7 cellular contexts compared by ENCODE assay signal in the genomic region with DNA sequence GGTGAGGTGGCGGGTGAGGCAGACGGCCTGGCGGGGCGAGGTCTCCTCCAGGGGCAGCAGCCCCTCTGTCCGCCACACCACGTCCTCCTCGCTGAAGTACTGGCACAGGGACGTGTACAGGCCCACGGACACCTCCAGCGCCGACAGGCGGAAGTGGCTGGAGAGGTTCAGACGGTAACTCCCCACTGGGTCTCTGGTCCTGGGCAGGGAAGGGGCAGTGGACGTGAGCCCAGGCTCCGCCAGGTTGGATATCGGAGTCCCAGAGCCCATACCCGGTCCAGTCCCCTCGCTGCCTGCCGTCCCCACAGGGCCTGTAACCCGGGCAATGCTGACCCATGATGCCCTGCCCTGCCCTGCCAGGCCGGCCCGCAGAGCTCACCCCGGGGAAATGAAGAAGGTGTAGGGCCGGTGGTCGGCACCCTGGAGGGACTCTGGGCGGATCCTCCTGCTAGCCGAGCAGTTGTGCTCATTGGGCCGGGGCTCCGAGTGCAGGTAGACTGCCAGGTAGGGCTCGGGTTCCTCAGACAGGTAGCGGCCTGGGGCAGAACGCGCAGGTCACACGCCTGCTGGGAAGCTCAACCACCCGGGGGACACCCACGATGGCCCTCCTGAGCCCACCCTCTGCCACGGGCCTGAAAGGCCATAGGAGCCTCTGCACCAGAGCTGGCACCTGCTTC. TPM values are rescaled to one million over a fixed set of nuclear protein-coding genes. Genes with fewer than 3 reads are reported as not detected.
A peak's percentile ranks its signal among the peaks of the same experiment; 100 is the strongest.
DNase-seq lines count a peak whose midpoint lies in the region; ATAC-seq and TF ChIP-seq lines count a peak whose summit lies in the region.
"Not testable (repeated sequence)": the region's sequence is repeated elsewhere in the genome, so short reads cannot be mapped to it uniquely, and the experiment has no call there.

No MANE protein-coding gene starts in this region.

- H3K9ac ChIP-seq in endodermal cell (ENCODE audit: extremely low read depth, low read length, poor library complexity, severe bottlenecking) = not testable (repeated sequence)

- not testable (repeated sequence) for H3K4me1 Mint-ChIP-seq in activated CD8-positive, alpha-beta memory T cell treated with anti-CD3 and anti-CD28 coated beads, Interleukin-2, amount 10 ng/mL, durations not matched to agents 7 days and 5 days; endodermal cell; type B pancreatic cell (ENCODE audit: unreplicated experiment)

- not testable (repeated sequence) for H3K4me1 ChIP-seq in endodermal cell (ENCODE audit: control insufficient read depth, insufficient read depth, low read length); aorta (ENCODE audit: control insufficient read depth in 1 of 2, insufficient read depth in 2 of 2, low read length in 2 of 2)

- not testable (repeated sequence) for H3K9me3 ChIP-seq in endodermal cell (ENCODE audit: control insufficient read depth, low read length); aorta (ENCODE audit: control insufficient read depth, low read length)

- H3K27ac Mint-ChIP-seq in activated CD8-positive, alpha-beta memory T cell treated with anti-CD3 and anti-CD28 coated beads, Interleukin-2, amount 10 ng/mL, durations not matched to agents 7 days and 5 days; endodermal cell; type B pancreatic cell: not testable (repeated sequence)

- not testable (repeated sequence) for ATAC-seq in activated CD8-positive, alpha-beta memory T cell treated with anti-CD3 and anti-CD28 coated beads, Interleukin-2, amount 10 ng/mL, durations not matched to agents 7 days and 5 days; aorta (ENCODE audit: low FRiP score)

- H3K27ac ChIP-seq in endodermal cell (ENCODE audit: low read depth, low read length); aorta (ENCODE audit: low read depth in 1 of 2, low read length in 2 of 2): not testable (repeated sequence)

- H3K4me3 Mint-ChIP-seq in activated CD8-positive, alpha-beta memory T cell treated with anti-CD3 and anti-CD28 coated beads, Interleukin-2, amount 10 ng/mL, durations not matched to agents 7 days and 5 days; endodermal cell; type B pancreatic cell: not testable (repeated sequence)

- not testable (repeated sequence) for H3K4me3 ChIP-seq in endodermal cell (ENCODE audit: low read length); aorta (ENCODE audit: low read length in 2 of 2)

- intact Hi-C loops in posterior vena cava (cut with DNase I); aorta (cut with DNase I): not testable (repeated sequence)

- WGBS in endodermal cell (ENCODE audit: insufficient coverage in 1 of 2, insufficient read length in 1 of 2), 2 experiments = 94 to 95% methylated on average over 6 to 23 of the region's 37 CpGs
- 93 to 94% methylated on average over 19 to 33 of the region's 37 CpGs for WGBS in aorta, 2 donors

- CTCF ChIA-PET in activated CD8-positive, alpha-beta memory T cell treated with anti-CD3 and anti-CD28 coated beads, Interleukin-2, amount 10 ng/mL, durations not matched to agents 7 days and 5 days (lab: Charles Lee) = not testable (repeated sequence)

- not testable (repeated sequence) for H3K36me3 Mint-ChIP-seq in activated CD8-positive, alpha-beta memory T cell treated with anti-CD3 and anti-CD28 coated beads, Interleukin-2, amount 10 ng/mL, durations not matched to agents 7 days and 5 days; endodermal cell (ENCODE audit: low read depth); type B pancreatic cell

- not testable (repeated sequence) for H3K36me3 ChIP-seq in endodermal cell (ENCODE audit: control insufficient read depth, insufficient read depth, low read length); aorta (ENCODE audit: control insufficient read depth in 1 of 2, insufficient read depth in 2 of 2, low read length in 1 of 2)

- not testable (repeated sequence) for TF ChIP-seq CTCF in endodermal cell (conservative IDR thresholded peaks at IDR 0.05); type B pancreatic cell (conservative IDR thresholded peaks at IDR 0.05)

- not testable (repeated sequence) for H3K27me3 Mint-ChIP-seq in activated CD8-positive, alpha-beta memory T cell treated with anti-CD3 and anti-CD28 coated beads, Interleukin-2, amount 10 ng/mL, durations not matched to agents 7 days and 5 days; endodermal cell (ENCODE audit: insufficient read depth); type B pancreatic cell

- peak; percentile 32 for DNase-seq in activated CD8-positive, alpha-beta memory T cell treated with anti-CD3 and anti-CD28 coated beads, Interleukin-2, amount 10 ng/mL, durations not matched to agents 7 days and 5 days
- DNase-seq in endodermal cell = peak; percentile 13
- DNase-seq in islet precursor cell = peak; percentile 18
- peak; percentile 76 for DNase-seq in mesenteric fat pad (ENCODE audit: low spot score)
- peak; percentile 74 for DNase-seq in posterior vena cava (ENCODE audit: low spot score)
- DNase-seq in type B pancreatic cell (ENCODE audit: extremely low spot score, unreplicated experiment) = peak; percentile 54
- DNase-seq in aorta = peak; percentile 31 to 58

- H3K9me3 Mint-ChIP-seq in activated CD8-positive, alpha-beta memory T cell treated with anti-CD3 and anti-CD28 coated beads, Interleukin-2, amount 10 ng/mL, durations not matched to agents 7 days and 5 days (ENCODE audit: low read depth); endodermal cell; type B pancreatic cell: not testable (repeated sequence)

- not testable (repeated sequence) for H3K27me3 ChIP-seq in endodermal cell (ENCODE audit: control insufficient read depth, insufficient read depth, low read length, poor library complexity, severe bottlenecking); aorta (ENCODE audit: control insufficient read depth in 1 of 2, insufficient read depth in 2 of 2, low read length in 1 of 2)

RNA-seq across cellular contexts. Expression of a gene that starts 36.3 kb away (rescaled TPM):
- 10 to 100 TPM; 25.5 to 39.4 TPM for total RNA-seq in activated CD8-positive, alpha-beta memory T cell treated with anti-CD3 and anti-CD28 coated beads, Interleukin-2, amount 10 ng/mL, durations not matched to agents 7 days and 5 days
- total RNA-seq in endodermal cell = 10 to 100 TPM; 28.6 to 30.6 TPM
- polyA plus RNA-seq in endodermal cell (2013, experiment 1 of 2) = 27.4 TPM
- polyA plus RNA-seq in endodermal cell (2013, experiment 2 of 2) = 25.0 TPM
- total RNA-seq in mesenteric fat pad = 44.9 TPM
- 10 to 100 TPM; 21.5 to 24.3 TPM for total RNA-seq in posterior vena cava
- total RNA-seq in type B pancreatic cell (ENCODE audit: low replicate concordance) = 29.9 and 35.7 TPM in 2 replicates
- total RNA-seq in aorta = 10 to 100 TPM; 19.1 to 22.9 TPM
- polyA plus RNA-seq in aorta = 10 to 100 TPM in 1 of 2 donors, 1 to 10 TPM in 1; 9.4 to 11.7 TPM

Comparison
In these comparisons a context has a peak if more than half of its experiments do, and no peak if none do; other contexts are left out.
1. DNase-seq: peak in every context shown above with its lines; median percentile 76 in mesenteric fat pad; 74 in posterior vena cava; 54 in type B pancreatic cell; 44 in aorta; 32 in activated CD8-positive, alpha-beta memory T cell treated with anti-CD3 and anti-CD28 coated beads, Interleukin-2, amount 10 ng/mL, durations not matched to agents 7 days and 5 days; 18 in islet precursor cell; 13 in endodermal cell.